In the genomic region with DNA sequence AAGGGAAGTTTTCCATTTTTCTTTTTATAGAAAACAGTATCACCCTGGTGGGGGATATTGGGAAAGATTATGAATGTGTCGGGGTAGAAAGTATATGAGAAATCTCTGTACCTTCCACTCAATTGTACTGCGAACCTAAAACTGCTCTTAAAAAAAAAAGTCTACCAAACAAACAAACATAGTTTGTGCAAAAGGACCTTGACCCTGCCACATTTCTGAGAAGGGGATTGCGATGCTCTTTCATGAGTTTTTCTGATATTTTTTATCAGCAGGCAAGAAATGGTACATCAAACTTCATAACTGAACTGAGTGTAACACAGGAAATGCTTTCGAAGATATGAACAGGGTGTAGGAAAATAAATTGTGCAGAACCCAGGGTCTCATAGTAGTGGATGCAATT, we compare ENCODE assay signal across 34 cellular contexts.
"Had no signal": no experiment of that assay in that cellular context is flagged by ENCODE, and none has a peak within 500 bp of the region (broad histone marks: within the 10 kb centered on the region; RNA-seq: fewer than 3 reads in every experiment).

No MANE protein-coding gene starts in this region.

- H3K9me3 ChIP-seq: adrenal gland, ascending aorta had no signal

- ATAC-seq: activated CD8-positive, alpha-beta T cell treated with anti-CD3 and anti-CD28 coated beads for 36 hours; activated naive CD4-positive, alpha-beta T cell treated with anti-CD3 and anti-CD28 coated beads, Interleukin-2, amount 50 U/mL, for 72 hours; activated T-cell treated with anti-CD3 and anti-CD28 coated beads, Interleukin-2, amount 50 U/mL, for 4 hours; activated T-cell treated with anti-CD3 and anti-CD28 coated beads, Interleukin-2, amount 50 U/mL, for 72 hours; activated T-helper 17 cell treated with anti-CD3 and anti-CD28 coated beads, Interleukin-2, amount 50 U/mL, for 72 hours had no signal

- DNase-seq: activated B cell treated with CpG ODN at 0.5 μM for 24 hours; activated CD4-positive, alpha-beta memory T cell treated with anti-CD3 and anti-CD28 coated beads for 36 hours; activated CD4-positive, alpha-beta T cell treated with anti-CD3 and anti-CD28 coated beads for 4 hours; activated CD4-positive, alpha-beta T cell treated with anti-CD3 and anti-CD28 coated beads, Interleukin-2, amount 10 ng/mL, durations not matched to agents 24 days and 14 days; activated CD4-positive, alpha-beta T cell treated with anti-CD3 and anti-CD28 coated beads, Interleukin-2, amount 50 U/mL, for 1 hour; activated CD4-positive, alpha-beta T cell treated with anti-CD3 and anti-CD28 coated beads, Interleukin-2, amount 50 U/mL, for 4 hours; activated CD4-positive, CD25-positive, alpha-beta regulatory T cell treated with anti-CD3 and anti-CD28 coated beads, Interleukin-2, amount 50 U/mL, for 72 hours; activated CD8-positive, alpha-beta memory T cell treated with anti-CD3 and anti-CD28 coated beads, Interleukin-2, amount 50 U/mL, for 4 hours; activated CD8-positive, alpha-beta T cell treated with anti-CD3 and anti-CD28 coated beads for 36 hours; activated effector memory CD4-positive, alpha-beta T cell treated with anti-CD3 and anti-CD28 coated beads, Interleukin-2, amount 50 U/mL, for 16 hours; activated gamma-delta T cell treated with Interleukin-2 at 50 U/mL for 16 hours; activated naive CD4-positive, alpha-beta T cell; activated naive CD4-positive, alpha-beta T cell treated with anti-CD3 and anti-CD28 coated beads for 36 hours; activated naive CD4-positive, alpha-beta T cell treated with anti-CD3 and anti-CD28 coated beads, Interleukin-2, amount 50 U/mL, for 16 hours; activated naive CD8-positive, alpha-beta T cell treated with anti-CD3 and anti-CD28 coated beads for 36 hours; activated T-cell treated with anti-CD3 and anti-CD28 coated beads for 4 hours; activated T-cell treated with anti-CD3 and anti-CD28 coated beads, Interleukin-2, amount 50 U/mL, for 1 hour; activated T-cell treated with anti-CD3 and anti-CD28 coated beads, Interleukin-2, amount 50 U/mL, for 4 hours; activated T-cell treated with anti-CD3 and anti-CD28 coated beads, Interleukin-2, amount 50 U/mL, for 72 hours; adrenal gland; amygdala; anterior cingulate cortex; caudate nucleus; cerebellar nuclear complex; T-helper 1 cell; T-helper 2 cell; T-helper 9 cell had no signal

- H3K27me3 ChIP-seq: adrenal gland, ascending aorta, cardiac muscle cell had no signal

- H3K36me3 ChIP-seq: adrenal gland, ascending aorta, cardiac muscle cell had no signal

- H3K27ac ChIP-seq: adrenal gland, ascending aorta, cardiac muscle cell, VCaP had no signal

- H3K4me1 ChIP-seq: adrenal gland, ascending aorta had no signal

- H3K4me3 ChIP-seq: adrenal gland, ascending aorta, cardiac muscle cell had no signal

- FAIRE-seq: bronchial epithelial cell, TTC549 had no signal
